ENCODE assay signal across 3 cellular contexts in genomic region chr3:55779543-55779942, GRCh38.
"Had no signal": no experiment of that assay in that cellular context is flagged by ENCODE, and none has a peak within 500 bp of the region (broad histone marks: within the 10 kb centered on the region; RNA-seq: fewer than 3 reads in every experiment).

No MANE protein-coding gene starts in this region.

- H3K4me3 ChIP-seq: GM12878 had no signal

- DNase-seq: GDM1, GF-D8 had no signal
